In genomic region chr14:73749706-73750105, GRCh38 we compare ENCODE assay signal across 10 cellular contexts. TPM values are rescaled to one million over a fixed set of nuclear protein-coding genes. Genes with fewer than 3 reads are reported as not detected.
DNase-seq lines count a peak whose midpoint lies in the region; ATAC-seq and TF ChIP-seq lines count a peak whose summit lies in the region.
"Had no signal": no experiment of that assay in that cellular context is flagged by ENCODE, and none has a peak within 500 bp of the region (broad histone marks: within the 10 kb centered on the region; RNA-seq: fewer than 3 reads in every experiment).

No MANE protein-coding gene starts in this region.

- no peak for TF ChIP-seq CTCF in left ventricle myocardium inferior (IDR thresholded peaks at IDR 0.05; ENCODE audit: borderline replicate concordance)
- TF ChIP-seq CTCF in brain (conservative IDR thresholded peaks at IDR 0.05), result no peak

- H3K27ac ChIP-seq in left ventricle myocardium inferior (replicated peaks), result peak overlapping the region; percentile 100
- peak overlapping the region; percentile 48 for H3K27ac ChIP-seq in naive thymus-derived CD4-positive, alpha-beta T cell (ENCODE audit: low read depth, low read length)
- H3K27ac ChIP-seq in urinary bladder (ENCODE audit: low read depth), result peak overlapping the region; percentile 30

- H3K4me1 Mint-ChIP-seq in brain, result peaks cover 98% of the 10 kb centered on the region
- peaks cover 75 to 100% (median 98%) of the 10 kb centered on the region in 7 donors for H3K4me1 Mint-ChIP-seq in naive thymus-derived CD4-positive, alpha-beta T cell

- H3K4me1 ChIP-seq in left ventricle myocardium inferior, result peaks cover 100% of the 10 kb centered on the region
- H3K4me1 ChIP-seq in naive thymus-derived CD4-positive, alpha-beta T cell (ENCODE audit: control insufficient read depth in 2 of 2, insufficient read depth in 2 of 2, low read length in 2 of 2), result peaks cover 90 to 95% of the 10 kb centered on the region in 2 donors
- peaks cover 9% of the 10 kb centered on the region for H3K4me1 ChIP-seq in urinary bladder (ENCODE audit: insufficient read depth)

- peaks cover 6% of the 10 kb centered on the region for H3K36me3 Mint-ChIP-seq in brain
- H3K36me3 Mint-ChIP-seq in naive thymus-derived CD4-positive, alpha-beta T cell, result peaks cover 0 to 10% (median 0%) of the 10 kb centered on the region in 5 donors

- H3K4me3 Mint-ChIP-seq in brain, result peak overlapping the region in 2 of 5 experiments; percentile 41 to 55
- peak overlapping the region in 9 of 10 donors; percentile 3 to 97 (median 26) for H3K4me3 Mint-ChIP-seq in naive thymus-derived CD4-positive, alpha-beta T cell

- CTCF ChIA-PET in naive thymus-derived CD4-positive, alpha-beta T cell (lab: Charles Lee), result interaction anchor here (0.6 to 1.4 kb wide), 4 partner anchors 9 to 28 kb away, joined by 3 to 5 read pairs (median 4); no protein-coding TSS in a partner anchor

- no peaks in the 10 kb centered on the region for H3K36me3 ChIP-seq in left ventricle myocardium inferior
- H3K36me3 ChIP-seq in naive thymus-derived CD4-positive, alpha-beta T cell (ENCODE audit: control insufficient read depth in 2 of 3, insufficient read depth in 3 of 3, low read length in 3 of 3), result no peaks in the 10 kb centered on the region
- no peaks in the 10 kb centered on the region for H3K36me3 ChIP-seq in urinary bladder (ENCODE audit: insufficient read depth)

- H3K4me3 ChIP-seq in left ventricle myocardium inferior (no peak overlapping the region), urinary bladder (ENCODE audit: low read depth, low read length) (no peak overlapping the region)
- H3K4me3 ChIP-seq in naive thymus-derived CD4-positive, alpha-beta T cell (ENCODE audit: low read length), result no peak overlapping the region

- WGBS in urinary bladder, result 58% methylated on average over 6 of the region's 6 CpGs

- no peak for ATAC-seq in left cardiac atrium
- no peak for ATAC-seq in naive thymus-derived CD4-positive, alpha-beta T cell
- ATAC-seq in HG03469 (IDR thresholded peaks at IDR 0.05; ENCODE audit: unreplicated experiment), result no peak
- ATAC-seq in GM18873 (IDR thresholded peaks at IDR 0.05; ENCODE audit: low FRiP score, unreplicated experiment), result no peak

- no peaks in the 10 kb centered on the region for H3K9me3 Mint-ChIP-seq in brain
- H3K9me3 Mint-ChIP-seq in naive thymus-derived CD4-positive, alpha-beta T cell, result no peaks in the 10 kb centered on the region

- H3K9me3 ChIP-seq in left ventricle myocardium inferior (replicated peaks), result no peaks in the 10 kb centered on the region
- no peaks in the 10 kb centered on the region for H3K9me3 ChIP-seq in naive thymus-derived CD4-positive, alpha-beta T cell (ENCODE audit: control insufficient read depth in 2 of 3, low read length in 3 of 3)

- DNase-seq in left ventricle myocardium inferior (no peak), left cardiac atrium (no peak), GOT3 (lab: John Stamatoyannopoulos, UW) (no peak)
- DNase-seq in naive thymus-derived CD4-positive, alpha-beta T cell, result no peak
- DNase-seq: glutamatergic neuron, NCI-H526 treated with DMSO at 0.1 percent for 48 hours had no signal

- peak overlapping the region in 3 of 5 experiments; percentile 56 to 90 (median 85) for H3K27ac Mint-ChIP-seq in brain
- peak overlapping the region in 7 of 9 donors; percentile 53 to 99 (median 73) for H3K27ac Mint-ChIP-seq in naive thymus-derived CD4-positive, alpha-beta T cell

- intact Hi-C loops in left ventricle myocardium inferior (cut with micrococcal nuclease) (loop anchor here (5.0 kb wide), 1 partner anchor 38 kb away; no protein-coding TSS in a partner anchor), left cardiac atrium (cut with DNase I) (no loop called here)
- intact Hi-C loops in naive thymus-derived CD4-positive, alpha-beta T cell (cut with micrococcal nuclease), result loop anchor here in 1 of 2 donors (10.0 kb wide), 1 partner anchor 335 kb away; the partner anchor contains the start of genes ALDH6A1 and LIN52

- POLR2A ChIA-PET in naive thymus-derived CD4-positive, alpha-beta T cell (lab: Charles Lee), result interaction anchor here (0.6 to 3.6 kb wide), 5 partner anchors 9 to 39 kb away, joined by 3 to 22 read pairs (median 4); a partner anchor contains a TSS

- H3K27me3 Mint-ChIP-seq in brain, result no peaks in the 10 kb centered on the region
- no peaks in the 10 kb centered on the region for H3K27me3 Mint-ChIP-seq in naive thymus-derived CD4-positive, alpha-beta T cell

- no peaks in the 10 kb centered on the region for H3K27me3 ChIP-seq in left ventricle myocardium inferior (ENCODE audit: low read depth)
- no peaks in the 10 kb centered on the region for H3K27me3 ChIP-seq in naive thymus-derived CD4-positive, alpha-beta T cell (ENCODE audit: control insufficient read depth in 2 of 2, insufficient read depth in 2 of 2, low read length in 2 of 2)

RNA-seq across cellular contexts. Expression of gene PNMA1, which starts 35.5 kb away (rescaled TPM):
- total RNA-seq in left ventricle myocardium inferior (19.2 TPM), left cardiac atrium (10 to 100 TPM; 25.9 to 29.6 TPM), urinary bladder (38.3 TPM)
- polyA plus RNA-seq in brain (ENCODE audit: insufficient read depth, low read depth, low replicate concordance) (135 TPM), urinary bladder (85.8 TPM)
- total RNA-seq in naive thymus-derived CD4-positive, alpha-beta T cell, result 10 to 100 TPM; 21.6 to 40.4 (median 37.1) TPM
- polyA plus RNA-seq in naive thymus-derived CD4-positive, alpha-beta T cell, result 10 to 100 TPM; 43.5 to 44.0 TPM

Comparison
In these comparisons a context has a peak if more than half of its experiments do, and no peak if none do; other contexts are left out.
1. H3K27ac ChIP-seq: peak in every context shown above with its lines; median percentile 100 in left ventricle myocardium inferior; 48 in naive thymus-derived CD4-positive, alpha-beta T cell; 30 in urinary bladder.